1 cellular context compared by ENCODE assay signal in genomic region chr4:153649572-153649991, GRCh38.
TF ChIP-seq lines count a peak whose summit lies in the region.

No MANE protein-coding gene starts in this region.

TF ChIP-seq in GM12878, 131 proteins besides CTCF, POLR2A, EP300 and RAD21 (continued from another document):
- TF ChIP-seq ZBTB4 (CRISPR knock-in tag; IDR thresholded peaks at IDR 0.05) (no peak), ZNF384 (IDR thresholded peaks at IDR 0.05; ENCODE audit: borderline replicate concordance, low read depth, low read length) (peak; percentile 14; the same call in 1 of the 2 replicates), SMAD5 (IDR thresholded peaks at IDR 0.05; ENCODE audit: low read depth) (no peak), FOXK2 (IDR thresholded peaks at IDR 0.05) (no peak), ZNF24 (IDR thresholded peaks at IDR 0.05) (no peak), RFX5 (IDR thresholded peaks at IDR 0.05; ENCODE audit: low read depth, low read length) (no peak), NRF1 (conservative IDR thresholded peaks at IDR 0.05; ENCODE audit: low read depth, low read length) (no peak), MXI1 (IDR thresholded peaks at IDR 0.05; ENCODE audit: low read depth, low read length) (no peak), ETV6 (conservative IDR thresholded peaks at IDR 0.05 in 1 of 2, IDR thresholded peaks at IDR 0.05 in 1 of 2; ENCODE audit: borderline replicate concordance in 1 of 2, low read depth in 1 of 2) (no peak), ASH2L (IDR thresholded peaks at IDR 0.05; ENCODE audit: borderline replicate concordance, low read depth) (no peak), MTA3 (IDR thresholded peaks at IDR 0.05; ENCODE audit: borderline replicate concordance, low read length) (no peak)
